ENCODE assay signal across 11 cellular contexts in the genomic region with DNA sequence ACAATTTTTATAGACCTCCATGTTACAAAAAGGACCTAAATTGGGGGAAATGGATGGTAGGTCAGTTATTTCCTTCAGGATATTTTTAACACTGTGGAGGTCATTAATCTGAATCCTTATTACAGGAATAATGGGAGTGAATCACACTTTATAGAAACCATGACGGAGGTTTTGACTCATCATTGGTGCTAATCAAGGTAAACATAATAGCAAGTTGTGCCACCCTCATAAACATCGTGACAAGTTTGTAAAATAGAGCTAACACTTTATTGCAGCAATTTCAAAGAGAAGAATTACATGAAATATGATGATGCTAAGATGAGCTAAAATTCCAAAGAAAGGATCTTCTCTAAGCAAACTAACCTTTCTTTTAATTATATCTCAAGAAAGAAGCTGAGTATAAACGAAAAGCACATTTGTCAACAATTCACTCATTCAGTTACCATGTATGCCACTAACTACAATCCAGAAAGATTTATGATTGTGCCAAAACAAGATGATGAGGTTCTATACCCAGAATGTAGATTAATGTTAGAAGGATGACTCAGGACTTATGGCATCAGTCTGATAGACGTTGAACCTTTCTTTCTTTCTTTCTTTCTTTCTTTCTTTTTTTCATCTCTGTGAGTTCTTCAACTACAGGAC. TPM values are rescaled to one million over a fixed set of nuclear protein-coding genes. Genes with fewer than 3 reads are reported as not detected.
DNase-seq lines count a peak whose midpoint lies in the region; ATAC-seq and TF ChIP-seq lines count a peak whose summit lies in the region.
"Had no signal": no experiment of that assay in that cellular context is flagged by ENCODE, and none has a peak within 500 bp of the region (broad histone marks: within the 10 kb centered on the region; RNA-seq: fewer than 3 reads in every experiment).

No MANE protein-coding gene starts in this region.

- H3K4me3 ChIP-seq in skeletal muscle tissue (ENCODE audit: low read length in 3 of 3), result no peak overlapping the region
- H3K4me3 ChIP-seq: upper lobe of left lung had no signal

- H3K9me3 Mint-ChIP-seq in activated CD4-positive, alpha-beta T cell treated with anti-CD3 and anti-CD28 coated beads, Interleukin-2, amount 10 ng/mL, durations not matched to agents 7 days and 5 days, result no peaks in the 10 kb centered on the region
- H3K9me3 Mint-ChIP-seq in activated B cell treated with CpG ODN at 0.5 μM for 24 hours, result no peaks in the 10 kb centered on the region
- H3K9me3 Mint-ChIP-seq: neural crest cell had no signal

- H3K4me1 Mint-ChIP-seq in activated CD4-positive, alpha-beta T cell treated with anti-CD3 and anti-CD28 coated beads, Interleukin-2, amount 10 ng/mL, durations not matched to agents 7 days and 5 days, result peaks cover 60% of the 10 kb centered on the region
- peaks cover 49% of the 10 kb centered on the region for H3K4me1 Mint-ChIP-seq in activated B cell treated with CpG ODN at 0.5 μM for 24 hours

- intact Hi-C loops in activated B cell treated with CpG ODN at 0.5 μM for 24 hours (cut with micrococcal nuclease), result no loop called here

- H3K36me3 ChIP-seq in skeletal muscle tissue (ENCODE audit: control insufficient read depth in 3 of 3, insufficient read depth in 3 of 3, low read length in 3 of 3), result no peaks in the 10 kb centered on the region
- H3K36me3 ChIP-seq: upper lobe of left lung had no signal

- H3K27me3 ChIP-seq in skeletal muscle tissue (ENCODE audit: control insufficient read depth in 3 of 3, insufficient read depth in 3 of 3, low read length in 3 of 3), result no peaks in the 10 kb centered on the region
- H3K27me3 ChIP-seq: upper lobe of left lung had no signal

- H3K27ac ChIP-seq in skeletal muscle tissue (ENCODE audit: low read depth, low read length), result peak overlapping the region; percentile 66
- H3K27ac ChIP-seq: upper lobe of left lung had no signal

- peak overlapping the region in 1 of 3 donors; percentile 19 for H3K9ac ChIP-seq in skeletal muscle tissue (ENCODE audit: low read depth in 1 of 3, low read length in 3 of 3)

- TF ChIP-seq CTCF in activated B cell treated with CpG ODN at 0.5 μM for 24 hours (IDR thresholded peaks at IDR 0.05), result no peak

- no peak overlapping the region for H3K4me3 Mint-ChIP-seq in activated CD4-positive, alpha-beta T cell treated with anti-CD3 and anti-CD28 coated beads, Interleukin-2, amount 10 ng/mL, durations not matched to agents 7 days and 5 days
- H3K4me3 Mint-ChIP-seq in activated B cell treated with CpG ODN at 0.5 μM for 24 hours, result no peak overlapping the region
- H3K4me3 Mint-ChIP-seq: neural crest cell had no signal

- peak overlapping the region; percentile 28 for H3K27ac Mint-ChIP-seq in activated CD4-positive, alpha-beta T cell treated with anti-CD3 and anti-CD28 coated beads, Interleukin-2, amount 10 ng/mL, durations not matched to agents 7 days and 5 days
- peak overlapping the region; percentile 48 for H3K27ac Mint-ChIP-seq in activated B cell treated with CpG ODN at 0.5 μM for 24 hours

- CTCF ChIA-PET in activated CD4-positive, alpha-beta T cell treated with anti-CD3 and anti-CD28 coated beads, Interleukin-2, amount 10 ng/mL, durations not matched to agents 7 days and 5 days (lab: Charles Lee), result interaction anchor here (0.7 to 1.3 kb wide), 2 partner anchors 17 to 70 kb away, joined by 3 read pairs; no protein-coding TSS in a partner anchor
- CTCF ChIA-PET in activated B cell treated with CpG ODN at 0.5 μM for 24 hours (lab: Charles Lee), result interaction anchor here (1.0 kb wide), 1 partner anchor 54 kb away, joined by 3 read pairs; no protein-coding TSS in a partner anchor

- no peak for DNase-seq in activated CD4-positive, alpha-beta T cell treated with anti-CD3 and anti-CD28 coated beads, Interleukin-2, amount 10 ng/mL, durations not matched to agents 7 days and 5 days
- no peak for DNase-seq in activated CD4-positive, alpha-beta T cell treated with anti-CD3 and anti-CD28 coated beads for 48 hours
- DNase-seq in activated B cell treated with CpG ODN at 0.5 μM for 24 hours (no peak), NCI-H345 treated with DMSO at 0.1 percent for 48 hours (lab: John Stamatoyannopoulos, UW; ENCODE audit: unreplicated experiment) (no peak), dedifferentiated amniotic fluid mesenchymal stem cell (ENCODE audit: extremely low spot score) (no peak), DMS153 (lab: John Stamatoyannopoulos, UW) (no peak)
- DNase-seq: SIG-M5, upper lobe of left lung had no signal

- H3K4me1 ChIP-seq in skeletal muscle tissue (ENCODE audit: control insufficient read depth in 3 of 3, insufficient read depth in 3 of 3, low read length in 3 of 3), result peaks cover 11 to 40% (median 19%) of the 10 kb centered on the region in 3 donors

- H3K27me3 Mint-ChIP-seq in activated CD4-positive, alpha-beta T cell treated with anti-CD3 and anti-CD28 coated beads, Interleukin-2, amount 10 ng/mL, durations not matched to agents 7 days and 5 days, result no peaks in the 10 kb centered on the region
- H3K27me3 Mint-ChIP-seq in activated B cell treated with CpG ODN at 0.5 μM for 24 hours, result no peaks in the 10 kb centered on the region

- POLR2A ChIA-PET in activated CD4-positive, alpha-beta T cell treated with anti-CD3 and anti-CD28 coated beads, Interleukin-2, amount 10 ng/mL, durations not matched to agents 7 days and 5 days (lab: Charles Lee), result no interaction called here
- POLR2A ChIA-PET in activated B cell treated with CpG ODN at 0.5 μM for 24 hours (lab: Charles Lee), result no interaction called here

- H3K36me3 Mint-ChIP-seq in activated CD4-positive, alpha-beta T cell treated with anti-CD3 and anti-CD28 coated beads, Interleukin-2, amount 10 ng/mL, durations not matched to agents 7 days and 5 days (ENCODE audit: low read depth), result peaks cover 7% of the 10 kb centered on the region
- peaks cover 2% of the 10 kb centered on the region for H3K36me3 Mint-ChIP-seq in activated B cell treated with CpG ODN at 0.5 μM for 24 hours (ENCODE audit: low read depth)

- H3K9me3 ChIP-seq in skeletal muscle tissue (ENCODE audit: control insufficient read depth in 3 of 3, low read length in 3 of 3), result no peaks in the 10 kb centered on the region
- H3K9me3 ChIP-seq: upper lobe of left lung had no signal

- ATAC-seq in activated B cell treated with CpG ODN at 0.5 μM for 24 hours (ENCODE audit: low read depth) (no peak), esophagus mucosa (peak; percentile 51)

RNA-seq across cellular contexts. Expression of a gene that starts 23.5 kb away (rescaled TPM):
- total RNA-seq in activated CD4-positive, alpha-beta T cell treated with anti-CD3 and anti-CD28 coated beads, Interleukin-2, amount 10 ng/mL, durations not matched to agents 7 days and 5 days, result 100 to 1,000 TPM; 150 to 164 TPM
- total RNA-seq in activated B cell treated with CpG ODN at 0.5 μM for 24 hours (80.3 and 82.6 TPM in 2 replicates), esophagus mucosa (18.1 TPM), skeletal muscle tissue (31.3 TPM)

RNA-seq across cellular contexts. Expression of a gene that starts 35.6 kb away (rescaled TPM):
- total RNA-seq in activated CD4-positive, alpha-beta T cell treated with anti-CD3 and anti-CD28 coated beads, Interleukin-2, amount 10 ng/mL, durations not matched to agents 7 days and 5 days, result 100 to 1,000 TPM in 1 of 2 experiments, 10 to 100 TPM in 1; 99.5 to 108 TPM
- total RNA-seq in activated B cell treated with CpG ODN at 0.5 μM for 24 hours (136 and 140 TPM in 2 replicates), esophagus mucosa (6.9 TPM), skeletal muscle tissue (18.3 TPM)

RNA-seq across cellular contexts. Expression of a gene that starts 58.4 kb away (rescaled TPM):
- total RNA-seq in activated CD4-positive, alpha-beta T cell treated with anti-CD3 and anti-CD28 coated beads, Interleukin-2, amount 10 ng/mL, durations not matched to agents 7 days and 5 days, result 10 to 100 TPM; 15.3 to 15.5 TPM
- total RNA-seq in activated B cell treated with CpG ODN at 0.5 μM for 24 hours (26.5 and 29.1 TPM in 2 replicates), esophagus mucosa (9.0 TPM), skeletal muscle tissue (7.3 TPM)
